Comparison of ENCODE assay signal across 8 cellular contexts in the genomic region with DNA sequence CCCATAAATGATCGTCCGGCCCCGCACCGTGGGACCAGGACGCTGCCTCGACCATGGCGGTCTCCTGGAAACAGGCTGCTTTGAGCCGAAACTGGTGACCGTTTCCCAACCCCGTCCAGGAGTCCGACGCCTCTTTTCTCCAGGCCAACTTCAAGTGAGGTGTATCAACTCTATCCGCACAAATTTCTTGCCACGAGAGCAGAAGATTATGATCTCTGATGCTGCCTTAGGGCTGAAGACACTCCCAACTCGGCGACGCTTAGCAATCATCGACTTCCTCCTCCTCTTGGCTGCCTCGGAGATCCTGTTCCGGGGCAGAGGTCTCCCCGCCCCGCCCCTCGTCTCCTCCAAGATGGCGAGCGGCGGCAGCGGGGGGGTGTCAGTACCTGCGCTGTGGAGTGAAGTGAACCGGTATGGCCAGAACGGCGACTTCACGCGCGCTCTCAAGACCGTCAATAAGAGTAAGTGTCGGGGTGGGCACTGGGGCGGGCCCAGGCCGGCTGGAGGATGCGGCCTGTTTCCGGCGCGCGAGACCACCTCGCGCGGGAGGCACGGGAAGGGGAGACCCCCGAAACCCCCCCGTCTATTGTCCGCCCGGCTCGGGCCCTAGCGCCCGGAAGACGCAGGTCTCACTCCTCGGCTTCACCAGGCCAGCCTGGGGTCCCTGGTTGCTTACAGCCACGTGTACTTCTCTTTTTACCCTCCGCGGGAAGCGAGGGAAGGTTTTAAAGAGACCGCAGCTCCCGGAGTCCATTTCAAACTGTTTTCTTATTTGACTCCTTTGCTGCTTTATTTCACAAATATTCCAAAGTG. TPM values are rescaled to one million over a fixed set of nuclear protein-coding genes. Genes with fewer than 3 reads are reported as not detected.
DNase-seq lines count a peak whose midpoint lies in the region; ATAC-seq, FAIRE-seq and TF ChIP-seq lines count a peak whose summit lies in the region.

A gene with protein sequence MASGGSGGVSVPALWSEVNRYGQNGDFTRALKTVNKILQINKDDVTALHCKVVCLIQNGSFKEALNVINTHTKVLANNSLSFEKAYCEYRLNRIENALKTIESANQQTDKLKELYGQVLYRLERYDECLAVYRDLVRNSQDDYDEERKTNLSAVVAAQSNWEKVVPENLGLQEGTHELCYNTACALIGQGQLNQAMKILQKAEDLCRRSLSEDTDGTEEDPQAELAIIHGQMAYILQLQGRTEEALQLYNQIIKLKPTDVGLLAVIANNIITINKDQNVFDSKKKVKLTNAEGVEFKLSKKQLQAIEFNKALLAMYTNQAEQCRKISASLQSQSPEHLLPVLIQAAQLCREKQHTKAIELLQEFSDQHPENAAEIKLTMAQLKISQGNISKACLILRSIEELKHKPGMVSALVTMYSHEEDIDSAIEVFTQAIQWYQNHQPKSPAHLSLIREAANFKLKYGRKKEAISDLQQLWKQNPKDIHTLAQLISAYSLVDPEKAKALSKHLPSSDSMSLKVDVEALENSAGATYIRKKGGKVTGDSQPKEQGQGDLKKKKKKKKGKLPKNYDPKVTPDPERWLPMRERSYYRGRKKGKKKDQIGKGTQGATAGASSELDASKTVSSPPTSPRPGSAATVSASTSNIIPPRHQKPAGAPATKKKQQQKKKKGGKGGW (plus strand): TSS at position 334 of the 813 bp plus-strand sequence. CDS start 19 bp downstream, at position 353.

- no peak for TF ChIP-seq CTCF in H1 (IDR thresholded peaks at IDR 0.05; ENCODE audit: control extremely low read depth in 1 of 3, insufficient read depth in 1 of 3, low read depth in 1 of 3, low read length in 3 of 3)

- H3K23ac ChIP-seq in H1 (ENCODE audit: insufficient read length) (no peak within 1 kb of the TSS), mesenchymal stem cell (ENCODE audit: low read length in 2 of 2) (peak within 1 kb of the TSS in 1 of 2 experiments; percentile 90)

- H3K14ac ChIP-seq in H1 (ENCODE audit: insufficient read length) (no peak within 1 kb of the TSS), mesenchymal stem cell (ENCODE audit: low read length in 2 of 2) (no peak within 1 kb of the TSS)

- H3K23me2 ChIP-seq in H1 (ENCODE audit: low read depth, low read length): peaks cover 10% of the 10 kb centered on the region

- ATAC-seq in GM19468 (IDR thresholded peaks at IDR 0.05; ENCODE audit: extremely low read depth, unreplicated experiment): peak; percentile 97

- H3K4me1 ChIP-seq in H1 (replicated peaks in 1 of 4; ENCODE audit: control insufficient read depth in 3 of 4, insufficient read depth in 4 of 4, low read length in 3 of 4) (peaks cover 0 to 5% (median 2%) of the 10 kb centered on the region in 4 experiments; a peak in 1 of 7 replicates), mesenchymal stem cell (ENCODE audit: control insufficient read depth, insufficient read depth, low read depth, low read length) (peaks cover 4% of the 10 kb centered on the region)

- H3K18ac ChIP-seq in H1 (ENCODE audit: extremely low read depth, low read length): peak within 1 kb of the TSS; percentile 84; the same call in 1 of the 2 replicates
- peak within 1 kb of the TSS; percentile 83 to 85 for H3K18ac ChIP-seq in mesenchymal stem cell (ENCODE audit: low read depth in 1 of 2, low read length in 2 of 2)

- H3K27ac ChIP-seq in H1 (ENCODE audit: low read depth, low read length) (peak within 1 kb of the TSS; percentile 84), mesenchymal stem cell (ENCODE audit: low read length, poor library complexity, severe bottlenecking) (peak within 1 kb of the TSS; percentile 73)

- H2BK20ac ChIP-seq in H1 (ENCODE audit: low read length): no peak within 1 kb of the TSS

- H2BK120ac ChIP-seq in H1 (replicated peaks; ENCODE audit: low read depth, low read length) (no peak within 1 kb of the TSS), mesenchymal stem cell (ENCODE audit: low read depth, low read length) (peak within 1 kb of the TSS; percentile 27)

- H3K9ac ChIP-seq in H1 (replicated peaks in 1 of 4; ENCODE audit: extremely low read depth in 1 of 4, low read depth in 3 of 4, low read length in 3 of 4): peak within 1 kb of the TSS; percentile 90 to 97 (median 92)
- H3K9ac ChIP-seq in mesenchymal stem cell (ENCODE audit: low read length): peak within 1 kb of the TSS; percentile 99

- H4K91ac ChIP-seq in H1 (replicated peaks; ENCODE audit: insufficient read length, low read length) (peak within 1 kb of the TSS; percentile 81), mesenchymal stem cell (ENCODE audit: low read length) (peak within 1 kb of the TSS; percentile 73)

- peaks cover 5% of the 10 kb centered on the region for H3K79me1 ChIP-seq in H1 (ENCODE audit: low read depth, low read length)
- peaks cover 8% of the 10 kb centered on the region for H3K79me1 ChIP-seq in mesenchymal stem cell (replicated peaks; ENCODE audit: low read length, poor library complexity, severe bottlenecking)

- H3K4me3 ChIP-seq in H1 (ENCODE audit: extremely low read depth in 1 of 4, insufficient read depth in 2 of 4, low read depth in 3 of 4, low read length in 4 of 4) (peak within 1 kb of the TSS; percentile 88 to 99 (median 96)), mesenchymal stem cell (ENCODE audit: insufficient read depth in 1 of 2, low read depth in 1 of 2, low read length in 2 of 2) (peak within 1 kb of the TSS; percentile 87 to 95)

- peaks cover 1 to 14% of the 10 kb centered on the region in 2 experiments for H4K20me1 ChIP-seq in H1 (replicated peaks in 1 of 2; ENCODE audit: control insufficient read depth in 1 of 2, insufficient read depth in 2 of 2, low read length in 2 of 2)

- no peak for TF ChIP-seq EP300 in H1 (IDR thresholded peaks at IDR 0.05; ENCODE audit: borderline replicate concordance in 1 of 2, low read depth in 2 of 2, low read length in 2 of 2)

- peaks cover 0 to 30% (median 11%) of the 10 kb centered on the region in 4 experiments; a peak in 7 of 8 replicates for H3K36me3 ChIP-seq in H1 (ENCODE audit: control insufficient read depth in 2 of 4, insufficient read depth in 4 of 4, low read length in 3 of 4)
- peaks cover 6 to 40% of the 10 kb centered on the region in 2 experiments for H3K36me3 ChIP-seq in mesenchymal stem cell (ENCODE audit: control insufficient read depth in 1 of 2, insufficient read depth in 2 of 2, low read depth in 1 of 2, low read length in 2 of 2)

- H2BK12ac ChIP-seq in H1 (ENCODE audit: low read depth, low read length) (no peak within 1 kb of the TSS; the same call in 1 of the 2 replicates), mesenchymal stem cell (ENCODE audit: low read length in 2 of 2) (no peak within 1 kb of the TSS)

- no peak within 1 kb of the TSS for H3K4ac ChIP-seq in H1 (replicated peaks; ENCODE audit: insufficient read length, low read depth, low read length)
- H3K4ac ChIP-seq in mesenchymal stem cell (ENCODE audit: low read depth in 1 of 2, low read length in 2 of 2): peak within 1 kb of the TSS; percentile 51 to 76

- peak; percentile 61 to 86 for TF ChIP-seq POLR2A in H1 (IDR thresholded peaks at IDR 0.05; ENCODE audit: control extremely low read depth in 1 of 2, low read depth in 2 of 2, low read length in 2 of 2)

- POLR2A ChIA-PET in H1 (lab: Charles Lee; ENCODE audit: partially characterized antibody): interaction anchor here (0.7 to 12.0 kb wide), 13 partner anchors 8 to 515 kb away, joined by 3 to 121 read pairs (median 4); partner anchors contain the start of genes AASDH, PAICS and PPAT

- CTCF ChIA-PET in H1 (lab: Charles Lee; ENCODE audit: partially characterized antibody): interaction anchor here (0.6 to 1.3 kb wide), 2 partner anchors 42 to 371 kb away, joined by 3 to 4 read pairs; no protein-coding TSS in a partner anchor

- H4K8ac ChIP-seq in H1 (ENCODE audit: extremely low read depth, insufficient read depth, low read length) (peak within 1 kb of the TSS; percentile 87; the same call in 1 of the 2 replicates), mesenchymal stem cell (ENCODE audit: low read length) (peak within 1 kb of the TSS; percentile 85)

- H2BK5ac ChIP-seq in H1 (ENCODE audit: low read depth, low read length): peak within 1 kb of the TSS; percentile 98
- peak within 1 kb of the TSS; percentile 35 for H2BK5ac ChIP-seq in mesenchymal stem cell (ENCODE audit: low read depth, low read length, poor library complexity, severe bottlenecking)

- H2AFZ ChIP-seq in H1 (ENCODE audit: low read length): peak within 1 kb of the TSS; percentile 92
- H2AFZ ChIP-seq in mesenchymal stem cell (ENCODE audit: low read depth, low read length): no peak within 1 kb of the TSS

- H3K56ac ChIP-seq in H1 (replicated peaks; ENCODE audit: insufficient read length, low read depth, low read length): peak within 1 kb of the TSS; percentile 43

- H3K9me3 ChIP-seq in H1 (ENCODE audit: insufficient read depth in 2 of 2, low read depth in 1 of 2, low read length in 1 of 2) (no peaks in the 10 kb centered on the region), mesenchymal stem cell (ENCODE audit: control insufficient read depth, low read length) (no peaks in the 10 kb centered on the region)

- FAIRE-seq in H1 (lab: Jason Lieb, UNC): no peak

- peaks cover 4 to 56% of the 10 kb centered on the region in 2 experiments; a peak in 3 of 4 replicates for H3K79me2 ChIP-seq in H1 (ENCODE audit: control insufficient read depth in 1 of 2, insufficient read depth in 2 of 2, low read length in 2 of 2)

- peak within 1 kb of the TSS; percentile 77 to 100 for H3K4me2 ChIP-seq in H1 (ENCODE audit: insufficient read depth in 1 of 2, low read depth in 2 of 2, low read length in 2 of 2)
- H3K4me2 ChIP-seq in mesenchymal stem cell (ENCODE audit: low read length, poor library complexity, severe bottlenecking): peak within 1 kb of the TSS; percentile 75

- no peak within 1 kb of the TSS for H2BK15ac ChIP-seq in H1 (ENCODE audit: low read length)
- peak within 1 kb of the TSS; percentile 49 for H2BK15ac ChIP-seq in mesenchymal stem cell (ENCODE audit: low read depth, poor library complexity, severe bottlenecking)

- 1% methylated on average over 37 of the region's 62 CpGs; no CpG with 5 or more reads in 1 of the 2 experiments for WGBS in H1 (ENCODE audit: extremely low coverage in 1 of 2, insufficient coverage in 1 of 2, insufficient read length in 1 of 2, insufficient replicate concordance in 2 of 2, low coverage in 1 of 2, low lambda C conversion rate in 2 of 2, missing lambda C conversion rate in 1 of 2), 2 experiments
- under 1% methylated on average over 58 of the region's 62 CpGs for WGBS in mesenchymal stem cell

- no peak within 1 kb of the TSS; the same call in 1 of the 2 replicates for H2AK5ac ChIP-seq in H1 (ENCODE audit: low read depth, low read length)
- peak within 1 kb of the TSS; percentile 71 for H2AK5ac ChIP-seq in mesenchymal stem cell (ENCODE audit: low read length, severe bottlenecking)

- DNase-seq in CMK (ENCODE audit: low read depth) (peak; percentile 81), HS-5 (ENCODE audit: low read depth) (peak; percentile 53), NOMO-1 treated with DMSO at 0.1 percent for 48 hours (lab: John Stamatoyannopoulos, UW; ENCODE audit: unreplicated experiment) (peak; percentile 93), H1 (ENCODE audit: low read depth in 1 of 2, low spot score in 2 of 2) (peak; percentile 46 to 85), mesenchymal stem cell (peak; percentile 95)
- peak; percentile 58 to 71 (median 68) for DNase-seq in activated CD8-positive, alpha-beta memory T cell treated with anti-CD3 and anti-CD28 coated beads for 48 hours (ENCODE audit: low read depth in 2 of 3, low spot score in 2 of 3)
- DNase-seq in stimulated activated CD8-positive, alpha-beta memory T cell treated with anti-CD3 and anti-CD28 coated beads, Interleukin-12 subunit alpha, Interleukin-12 subunit beta, amount 100 ng/mL, for 4 hours (ENCODE audit: low read depth): peak; percentile 76

- H4K5ac ChIP-seq in H1 (ENCODE audit: insufficient read length, low read depth, low read length): peak within 1 kb of the TSS; percentile 94

- no peaks in the 10 kb centered on the region for H3K27me3 ChIP-seq in H1 (replicated peaks in 1 of 4; ENCODE audit: control insufficient read depth in 3 of 4, extremely low read depth in 1 of 4, insufficient read depth in 3 of 4, low read length in 3 of 4)
- no peaks in the 10 kb centered on the region for H3K27me3 ChIP-seq in mesenchymal stem cell (ENCODE audit: control insufficient read depth in 1 of 2, insufficient read depth in 1 of 2, low read length in 2 of 2)

- no peak for TF ChIP-seq RAD21 in H1 (IDR thresholded peaks at IDR 0.05 in 1 of 2, conservative IDR thresholded peaks at IDR 0.05 in 1 of 2; ENCODE audit: low read depth in 2 of 2, low read length in 2 of 2)

RNA-seq across cellular contexts. Expression of the gene that starts here (rescaled TPM):
- 139 and 144 TPM in 2 replicates for total RNA-seq in H1 (2021; fragmentation: NEBNext Ultra II Directional; extraction: Animal tissue kit (Norgen Biotek cat#: 25700))
- polyA plus RNA-seq in H1 (2011; rRNA removed): 24.4 and 37.7 TPM in 2 replicates
- 53.7 TPM for polyA plus RNA-seq in H1 (2011; cell fraction: cytosol; rRNA removed)
- 57.6 TPM for polyA plus RNA-seq in H1 (2011; cell fraction: nucleus; rRNA removed)
- 91.0 to 130 TPM (median 95.4 TPM) in 4 replicates for polyA plus RNA-seq in H1 (2012, experiment 1 of 2)
- 6.4 TPM for polyA plus RNA-seq in H1 (2012, experiment 2 of 2)
- 219 TPM for polyA plus RNA-seq in H1 (2013, experiment 1 of 2)
- 212 TPM for polyA plus RNA-seq in H1 (2013, experiment 2 of 2)
- polyA minus RNA-seq in H1 (2011; rRNA and poly(A)+ RNA removed): 157 and 257 TPM in 2 replicates
- polyA minus RNA-seq in H1 (2011; cell fraction: cytosol; rRNA and poly(A)+ RNA removed): 106 TPM
- 109 TPM for polyA minus RNA-seq in H1 (2011; cell fraction: nucleus; rRNA and poly(A)+ RNA removed)
- polyA plus RNA-seq in mesenchymal stem cell (2013, experiment 1 of 2): 195 TPM
- 179 TPM for polyA plus RNA-seq in mesenchymal stem cell (2013, experiment 2 of 2)

Comparison
In these comparisons a context has a peak if more than half of its experiments do, and no peak if none do; other contexts are left out.
1. Peak in every context shown above with its lines: DNase-seq, ATAC-seq, H3K4me3 ChIP-seq and H3K27ac ChIP-seq.